ENCODE assay signal across 8 cellular contexts in genomic region chr11:6505577-6506240, GRCh38. TPM values are rescaled to one million over a fixed set of nuclear protein-coding genes. Genes with fewer than 3 reads are reported as not detected.
DNase-seq lines count a peak whose midpoint lies in the region; ATAC-seq and TF ChIP-seq lines count a peak whose summit lies in the region.

No MANE protein-coding gene starts in this region.

- H3K27ac Mint-ChIP-seq in natural killer cell = peak overlapping the region in 1 of 2 donors; percentile 37
- no peak overlapping the region for H3K27ac Mint-ChIP-seq in natural killer cell treated with Interleukin-12 subunit alpha and Interleukin-12 subunit beta and Interleukin-15 and Interleukin-18, amount 100 ng/mL, for 72 hours
- no peak overlapping the region for H3K27ac Mint-ChIP-seq in neural crest cell (ENCODE audit: unreplicated experiment)

- H3K4me1 Mint-ChIP-seq in natural killer cell (no peaks in the 10 kb centered on the region), neural crest cell (peaks cover 3% of the 10 kb centered on the region)
- H3K4me1 Mint-ChIP-seq in natural killer cell treated with Interleukin-12 subunit alpha and Interleukin-12 subunit beta and Interleukin-15 and Interleukin-18, amount 100 ng/mL, for 72 hours (ENCODE audit: low read depth in 2 of 2) = peaks cover 0 to 5% of the 10 kb centered on the region in 2 donors

- no peaks in the 10 kb centered on the region for H3K9me3 Mint-ChIP-seq in natural killer cell
- no peaks in the 10 kb centered on the region for H3K9me3 Mint-ChIP-seq in natural killer cell treated with Interleukin-12 subunit alpha and Interleukin-12 subunit beta and Interleukin-15 and Interleukin-18, amount 100 ng/mL, for 72 hours
- no peaks in the 10 kb centered on the region for H3K9me3 Mint-ChIP-seq in neural crest cell

- no peak for DNase-seq in natural killer cell
- no peak for DNase-seq in natural killer cell treated with Interleukin-12 subunit alpha and Interleukin-12 subunit beta and Interleukin-15 and Interleukin-18, amount 100 ng/mL, for 72 hours (ENCODE audit: low spot score)
- peak; percentile 1 for DNase-seq in SHP77 (lab: John Stamatoyannopoulos, UW)
- DNase-seq in fibroblast of gingiva (ENCODE audit: low read depth) = peak; percentile 67
- no peak for DNase-seq in neural crest cell (ENCODE audit: low read depth, low spot score)
- DNase-seq in T-helper 9 cell = no peak

- TF ChIP-seq EP300 in Ishikawa (IDR thresholded peaks at IDR 0.05; ENCODE audit: borderline replicate concordance) = no peak

- peak; percentile 59 for TF ChIP-seq RAD21 in Ishikawa (IDR thresholded peaks at IDR 0.05; ENCODE audit: low read depth)

- TF ChIP-seq CTCF in natural killer cell (IDR thresholded peaks at IDR 0.05) (peak; percentile 69), neural crest cell (conservative IDR thresholded peaks at IDR 0.05) (peak; percentile 83)

- H3K36me3 Mint-ChIP-seq in natural killer cell (peaks cover 15% of the 10 kb centered on the region), neural crest cell (ENCODE audit: low read depth) (peaks cover 2% of the 10 kb centered on the region)
- H3K36me3 Mint-ChIP-seq in natural killer cell treated with Interleukin-12 subunit alpha and Interleukin-12 subunit beta and Interleukin-15 and Interleukin-18, amount 100 ng/mL, for 72 hours = peaks cover 15% of the 10 kb centered on the region

- ATAC-seq in natural killer cell (peak; percentile 64 to 73 (median 72)), GM19455 (IDR thresholded peaks at IDR 0.05; ENCODE audit: unreplicated experiment) (no peak)
- ATAC-seq in natural killer cell treated with Interleukin-12 subunit alpha and Interleukin-12 subunit beta and Interleukin-15 and Interleukin-18, amount 100 ng/mL, for 72 hours = no peak

- intact Hi-C loops in natural killer cell (cut with micrococcal nuclease) = loop anchor here (1.0 kb wide), 1 partner anchor 126 kb away; no protein-coding TSS in a partner anchor

- H3K4me3 Mint-ChIP-seq in natural killer cell = no peak overlapping the region
- no peak overlapping the region for H3K4me3 Mint-ChIP-seq in natural killer cell treated with Interleukin-12 subunit alpha and Interleukin-12 subunit beta and Interleukin-15 and Interleukin-18, amount 100 ng/mL, for 72 hours
- no peak overlapping the region for H3K4me3 Mint-ChIP-seq in neural crest cell

- H3K27me3 Mint-ChIP-seq in natural killer cell (ENCODE audit: low read depth in 2 of 2) = no peaks in the 10 kb centered on the region
- H3K27me3 Mint-ChIP-seq in natural killer cell treated with Interleukin-12 subunit alpha and Interleukin-12 subunit beta and Interleukin-15 and Interleukin-18, amount 100 ng/mL, for 72 hours = no peaks in the 10 kb centered on the region
- H3K27me3 Mint-ChIP-seq in neural crest cell (ENCODE audit: low read depth) = no peaks in the 10 kb centered on the region

TF ChIP-seq in Ishikawa, 13 proteins besides CTCF, POLR2A, EP300 and RAD21:
- no peak for TF ChIP-seq REST (IDR thresholded peaks at IDR 0.05; ENCODE audit: low read depth)
- no peak for TF ChIP-seq ZBTB7A (IDR thresholded peaks at IDR 0.05; ENCODE audit: low read depth)
- no peak for TF ChIP-seq YY1 (IDR thresholded peaks at IDR 0.05; ENCODE audit: low read depth)
- TF ChIP-seq NFIC (IDR thresholded peaks at IDR 0.05) = no peak
- TF ChIP-seq TCF12 (IDR thresholded peaks at IDR 0.05; ENCODE audit: low read depth) = no peak
- TF ChIP-seq MAX (IDR thresholded peaks at IDR 0.05) = no peak
- no peak for TF ChIP-seq TEAD4 (IDR thresholded peaks at IDR 0.05)
- no peak for TF ChIP-seq TAF1 (IDR thresholded peaks at IDR 0.05; ENCODE audit: low read depth)
- no peak for TF ChIP-seq USF1 (IDR thresholded peaks at IDR 0.05)
- TF ChIP-seq CREB1 (IDR thresholded peaks at IDR 0.05; ENCODE audit: low read depth) = no peak
- TF ChIP-seq FOXM1 (IDR thresholded peaks at IDR 0.05; ENCODE audit: borderline replicate concordance, low read depth) = no peak
- TF ChIP-seq EGR1 (IDR thresholded peaks at IDR 0.05) = no peak
- no peak for TF ChIP-seq CEBPB (IDR thresholded peaks at IDR 0.05)

RNA-seq across cellular contexts. Expression of gene DNHD1, which starts 8.6 kb away (rescaled TPM):
- 10 to 100 TPM; 29.6 to 38.3 (median 31.4) TPM for total RNA-seq in natural killer cell
- total RNA-seq in natural killer cell treated with Interleukin-12 subunit alpha and Interleukin-12 subunit beta and Interleukin-15 and Interleukin-18, amount 100 ng/mL, for 72 hours = 10 to 100 TPM; 22.4 to 53.6 TPM
- total RNA-seq in neural crest cell = 10.2 and 12.6 TPM in 2 replicates

RNA-seq across cellular contexts. Expression of gene TIMM10B, which starts 24.4 kb away (rescaled TPM):
- total RNA-seq in natural killer cell (10 to 100 TPM; 69.6 to 92.8 (median 71.4) TPM), neural crest cell (43.6 and 47.6 TPM in 2 replicates)
- 10 to 100 TPM; 44.1 to 57.4 TPM for total RNA-seq in natural killer cell treated with Interleukin-12 subunit alpha and Interleukin-12 subunit beta and Interleukin-15 and Interleukin-18, amount 100 ng/mL, for 72 hours

RNA-seq across cellular contexts. Expression of gene ARFIP2, which starts 24.6 kb away (rescaled TPM):
- 10 to 100 TPM; 44.7 to 62.3 (median 51.4) TPM for total RNA-seq in natural killer cell
- total RNA-seq in natural killer cell treated with Interleukin-12 subunit alpha and Interleukin-12 subunit beta and Interleukin-15 and Interleukin-18, amount 100 ng/mL, for 72 hours = 10 to 100 TPM; 50.8 to 71.7 TPM
- total RNA-seq in neural crest cell = 52.4 and 57.1 TPM in 2 replicates

RNA-seq across cellular contexts. Expression of gene TRIM3, which starts 32.0 kb away (rescaled TPM):
- 10 to 100 TPM; 26.4 to 30.9 (median 26.5) TPM for total RNA-seq in natural killer cell
- total RNA-seq in natural killer cell treated with Interleukin-12 subunit alpha and Interleukin-12 subunit beta and Interleukin-15 and Interleukin-18, amount 100 ng/mL, for 72 hours = 1 to 10 TPM; 6.1 to 7.7 TPM
- 20.6 and 26.2 TPM in 2 replicates for total RNA-seq in neural crest cell

Comparison
In these comparisons a context has a peak if more than half of its experiments do, and no peak if none do; other contexts are left out.
1. ATAC-seq: peak in natural killer cell (3 of 3); none in natural killer cell treated with Interleukin-12 subunit alpha and Interleukin-12 subunit beta and Interleukin-15 and Interleukin-18, amount 100 ng/mL, for 72 hours (0 of 2) and GM19455 (single experiment).
2. DNase-seq: peak in SHP77 (2 of 2) and fibroblast of gingiva (single experiment); none in natural killer cell (single experiment), natural killer cell treated with Interleukin-12 subunit alpha and Interleukin-12 subunit beta and Interleukin-15 and Interleukin-18, amount 100 ng/mL, for 72 hours (single experiment), neural crest cell (single experiment) and T-helper 9 cell (single experiment).